ENCODE assay signal across 1 cellular context in genomic region chr6:38638941-38639497, GRCh38.
TF ChIP-seq lines count a peak whose summit lies in the region.

No MANE protein-coding gene starts in this region.

TF ChIP-seq in K562, 482 proteins besides CTCF, POLR2A, EP300 and RAD21 (continued from another document):
- TF ChIP-seq TAF1 (IDR thresholded peaks at IDR 0.05; ENCODE audit: control insufficient read depth, extremely low read depth, insufficient read depth, low read length, severe bottlenecking) (no peak), ARID3A (IDR thresholded peaks at IDR 0.05; ENCODE audit: borderline replicate concordance, low read depth, low read length) (no peak), ZNF232 (CRISPR knock-in tag; IDR thresholded peaks at IDR 0.05) (no peak), ZKSCAN8 (CRISPR knock-in tag; IDR thresholded peaks at IDR 0.05) (no peak), RCOR1 (IDR thresholded peaks at IDR 0.05; ENCODE audit: borderline replicate concordance in 1 of 2, low read depth in 2 of 2, low read length in 2 of 2) (0 out of 4 replicates have a peak, but pooled peaks of 1 of the 2 experiments have one; percentile 36)
TF ChIP-seq in K562: peak in this region for 8.
